ENCODE assay signal across 8 cellular contexts in the genomic region with DNA sequence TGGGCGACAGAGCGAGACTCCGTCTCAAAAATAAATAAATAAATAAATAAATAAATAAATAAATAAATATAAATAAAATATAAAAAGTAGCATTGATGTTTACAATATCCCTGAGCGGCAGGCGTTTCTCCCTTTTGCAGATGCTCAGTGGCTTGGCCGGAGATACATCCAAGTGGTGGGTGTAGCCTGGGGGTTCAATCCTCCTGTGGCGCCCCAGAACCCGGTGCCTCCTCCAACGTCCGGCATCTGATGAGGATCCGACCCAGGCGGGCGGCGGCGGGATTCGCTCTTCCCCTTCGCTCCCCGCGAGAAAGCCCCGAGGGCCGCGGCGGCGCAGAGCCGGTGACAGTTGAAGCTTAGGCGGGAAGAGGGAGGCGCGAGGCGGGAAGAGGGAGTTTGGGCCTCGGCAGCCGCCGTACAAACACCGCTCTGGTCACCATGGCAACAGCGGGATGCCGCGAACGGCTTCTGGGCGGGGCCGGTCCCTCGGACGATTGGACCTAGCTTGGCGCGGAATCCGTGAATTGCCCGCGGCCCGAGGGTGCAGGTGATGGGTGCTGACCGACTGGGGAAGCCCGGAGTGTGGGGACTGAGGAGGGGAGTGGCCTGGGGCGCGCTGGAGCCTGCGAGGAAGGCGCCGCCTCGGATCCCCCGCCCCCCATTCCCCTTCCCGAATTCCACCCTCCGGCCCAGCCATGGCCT. TPM values are rescaled to one million over a fixed set of nuclear protein-coding genes. Genes with fewer than 3 reads are reported as not detected.
DNase-seq lines count a peak whose midpoint lies in the region; ATAC-seq and TF ChIP-seq lines count a peak whose summit lies in the region.

No MANE protein-coding gene starts in this region.

- DNase-seq in Daoy (ENCODE audit: low read depth): peak; percentile 94
- DNase-seq in NCI-H1694 (lab: John Stamatoyannopoulos, UW): peak; percentile 33
- DNase-seq in amniotic stem cell (lab: John Stamatoyannopoulos, UW): peak; percentile 76
- peak; percentile 95 for DNase-seq in right atrium auricular region (ENCODE audit: low spot score)
- DNase-seq in psoas muscle: peak; percentile 94 to 97
- peak; percentile 95 for DNase-seq in ureter (ENCODE audit: low spot score)

- H3K9me3 Mint-ChIP-seq in T-helper 1 cell treated with Interleukin-12 subunit alpha and Interleukin-12 subunit beta and Interleukin-4 antibody, amounts not matched to agents 30 μg/mL and 1 μg/mL, for 36 hours: no peaks in the 10 kb centered on the region

- H3K4me3 Mint-ChIP-seq in T-helper 1 cell treated with Interleukin-12 subunit alpha and Interleukin-12 subunit beta and Interleukin-4 antibody, amounts not matched to agents 30 μg/mL and 1 μg/mL, for 36 hours: peak overlapping the region; percentile 86

- no peak for TF ChIP-seq CTCF in right atrium auricular region (IDR thresholded peaks at IDR 0.05)
- no peak for TF ChIP-seq CTCF in psoas muscle (IDR thresholded peaks at IDR 0.05)

- H3K4me1 Mint-ChIP-seq in T-helper 1 cell treated with Interleukin-12 subunit alpha and Interleukin-12 subunit beta and Interleukin-4 antibody, amounts not matched to agents 30 μg/mL and 1 μg/mL, for 36 hours (ENCODE audit: low read depth): peaks cover 18% of the 10 kb centered on the region

- H3K4me3 ChIP-seq in right atrium auricular region (peak overlapping the region; percentile 50 to 74), psoas muscle (peak overlapping the region; percentile 84)

- no peaks in the 10 kb centered on the region for H3K36me3 Mint-ChIP-seq in T-helper 1 cell treated with Interleukin-12 subunit alpha and Interleukin-12 subunit beta and Interleukin-4 antibody, amounts not matched to agents 30 μg/mL and 1 μg/mL, for 36 hours (ENCODE audit: low read depth)

- 4 to 5% (median 4%) methylated on average over 45 to 58 of the region's 58 CpGs for WGBS in psoas muscle, 3 donors

- H3K27me3 ChIP-seq in right atrium auricular region (no peaks in the 10 kb centered on the region), psoas muscle (ENCODE audit: insufficient read depth in 3 of 3, low read length in 2 of 3) (no peaks in the 10 kb centered on the region)

- H3K27ac Mint-ChIP-seq in T-helper 1 cell treated with Interleukin-12 subunit alpha and Interleukin-12 subunit beta and Interleukin-4 antibody, amounts not matched to agents 30 μg/mL and 1 μg/mL, for 36 hours: peak overlapping the region; percentile 62

- ATAC-seq in HG02610 (IDR thresholded peaks at IDR 0.05; ENCODE audit: unreplicated experiment) (peak; percentile 61), psoas muscle (peak; percentile 92 to 97 (median 94))

- intact Hi-C loops in psoas muscle (cut with DNase I): no loop called here

- H3K4me1 ChIP-seq in right atrium auricular region (peaks cover 0 to 19% of the 10 kb centered on the region in 2 donors), psoas muscle (peaks cover 7% of the 10 kb centered on the region)

- H3K36me3 ChIP-seq in right atrium auricular region (no peaks in the 10 kb centered on the region), psoas muscle (ENCODE audit: insufficient read depth in 1 of 2, low read depth in 1 of 2) (no peaks in the 10 kb centered on the region)

- H3K27me3 Mint-ChIP-seq in T-helper 1 cell treated with Interleukin-12 subunit alpha and Interleukin-12 subunit beta and Interleukin-4 antibody, amounts not matched to agents 30 μg/mL and 1 μg/mL, for 36 hours (ENCODE audit: low read depth): no peaks in the 10 kb centered on the region

- H3K27ac ChIP-seq in right atrium auricular region: peak overlapping the region; percentile 9 to 50
- H3K27ac ChIP-seq in psoas muscle: no peak overlapping the region

- H3K9me3 ChIP-seq in right atrium auricular region (no peaks in the 10 kb centered on the region), psoas muscle (no peaks in the 10 kb centered on the region)

RNA-seq across cellular contexts. Expression of gene ALDOA, which starts 12.7 kb away (rescaled TPM):
- 781 and 887 TPM in 2 replicates for total RNA-seq in Daoy (2014; rRNA removed; shearing (Covaris generic))
- total RNA-seq in right atrium auricular region: 1,000 to 10,000 TPM; 2,869 to 3,626 TPM
- total RNA-seq in psoas muscle: 1,000 to 10,000 TPM; 5,088 to 7,531 (median 6,001) TPM
- polyA plus RNA-seq in psoas muscle: over 10,000 TPM in 1 of 3 donors, 1,000 to 10,000 TPM in 2; 4,532 to 12,458 (median 6,880) TPM
- 1,279 TPM for total RNA-seq in ureter

RNA-seq across cellular contexts. Expression of gene TLCD3B, which starts 21.8 kb away (rescaled TPM):
- total RNA-seq in Daoy (2014; rRNA removed; shearing (Covaris generic)): not detected in 2 replicates
- total RNA-seq in right atrium auricular region (not detected), psoas muscle (1 to 10 TPM in 1 of 4 donors, under 1 TPM in 3; 0.17 to 1.9 (median 0.23) TPM), ureter (not detected)
- polyA plus RNA-seq in psoas muscle: under 1 TPM; 0.13 to 0.62 (median 0.17) TPM

RNA-seq across cellular contexts. Expression of gene PPP4C, which starts 23.0 kb away (rescaled TPM):
- total RNA-seq in Daoy (2014; rRNA removed; shearing (Covaris generic)): 81.4 and 113 TPM in 2 replicates
- total RNA-seq in right atrium auricular region: 10 to 100 TPM; 23.2 to 32.7 TPM
- total RNA-seq in psoas muscle: 10 to 100 TPM; 38.1 to 64.5 (median 58.5) TPM
- polyA plus RNA-seq in psoas muscle: 100 to 1,000 TPM in 2 of 3 donors, 10 to 100 TPM in 1; 79.1 to 172 (median 130) TPM
- 88.9 TPM for total RNA-seq in ureter

RNA-seq across cellular contexts. Expression of gene C16orf92, which starts 29.8 kb away (rescaled TPM):
- not detected in 2 replicates for total RNA-seq in Daoy (2014; rRNA removed; shearing (Covaris generic))
- total RNA-seq in right atrium auricular region (not detected), psoas muscle (not detected), ureter (not detected)
- not detected for polyA plus RNA-seq in psoas muscle

RNA-seq across cellular contexts. Expression of gene TBX6, which starts 38.9 kb away (rescaled TPM):
- total RNA-seq in Daoy (2014; rRNA removed; shearing (Covaris generic)): not detected in 2 replicates
- total RNA-seq in right atrium auricular region (under 1 TPM in 1 of 2 donors, not detected in 1; 0.43 TPM), psoas muscle (1 to 10 TPM in 1 of 4 donors, under 1 TPM in 3; 0.32 to 1.0 (median 0.51) TPM), ureter (8.9 TPM)
- 1 to 10 TPM in 2 of 3 donors, under 1 TPM in 1; 0.76 to 1.6 (median 1.5) TPM for polyA plus RNA-seq in psoas muscle

Comparison
In these comparisons a context has a peak if more than half of its experiments do, and no peak if none do; other contexts are left out.
1. DNase-seq: peak in every context shown above with its lines; median percentile 96 in psoas muscle; 95 in right atrium auricular region; 95 in ureter; 94 in Daoy; 76 in amniotic stem cell; 33 in NCI-H1694.